Comparison of ENCODE assay signal across 10 cellular contexts in genomic region chr18:13548944-13549878, GRCh38.
DNase-seq lines count a peak whose midpoint lies in the region; ATAC-seq and TF ChIP-seq lines count a peak whose summit lies in the region.
"Had no signal": no experiment of that assay in that cellular context is flagged by ENCODE, and none has a peak within 500 bp of the region (broad histone marks: within the 10 kb centered on the region; RNA-seq: fewer than 3 reads in every experiment).

No MANE protein-coding gene starts in this region.

- no peaks in the 10 kb centered on the region for H3K79me1 ChIP-seq in H9 (ENCODE audit: insufficient read depth, low read depth, low read length, poor library complexity, severe bottlenecking)

- WGBS in H9 (ENCODE audit: extremely low coverage, insufficient read length, low lambda C conversion rate): no CpG with 5 or more reads among the region's 7 CpGs

- no peak overlapping the region for H4K91ac ChIP-seq in H9 (ENCODE audit: insufficient read length, low read depth, low read length)

- H3K27me3 ChIP-seq in brain microvascular endothelial cell (replicated peaks) (no peaks in the 10 kb centered on the region), H9 (ENCODE audit: insufficient read depth, low read length) (no peaks in the 10 kb centered on the region)

- in situ Hi-C loops in brain microvascular endothelial cell (cut with HindIII; ENCODE audit: low pct_ligation_motif_present, low sequenced_read_pairs): no loop called here

- no peak overlapping the region for H2BK20ac ChIP-seq in H9 (ENCODE audit: low read depth, low read length, poor library complexity, severe bottlenecking)

- no peaks in the 10 kb centered on the region for H3K4me1 ChIP-seq in H9 (ENCODE audit: insufficient read depth, low read length)

- H3K4me3 ChIP-seq in brain microvascular endothelial cell (ENCODE audit: low read depth, low read length): no peak overlapping the region

- ATAC-seq in GM19468 (IDR thresholded peaks at IDR 0.05; ENCODE audit: extremely low read depth, unreplicated experiment) (peak; percentile 58), HG03558 (IDR thresholded peaks at IDR 0.05; ENCODE audit: extremely low read depth, unreplicated experiment) (peak; percentile 75)

- H2AK5ac ChIP-seq in H9 (ENCODE audit: insufficient read length, low read length): no peak overlapping the region

- H3T11ph ChIP-seq in H9 (ENCODE audit: low read length): no peak overlapping the region

- TF ChIP-seq CTCF in brain microvascular endothelial cell (IDR thresholded peaks at IDR 0.05; ENCODE audit: low read depth, low read length, missing control alignments) (no peak), H9 (conservative IDR thresholded peaks at IDR 0.05) (no peak)

- H3K4ac ChIP-seq in H9 (ENCODE audit: low read depth, low read length): no peak overlapping the region

- no peak overlapping the region for H3K27ac Mint-ChIP-seq in H9

- H3K9ac ChIP-seq in H9 (ENCODE audit: extremely low read depth, insufficient read length, low read length): no peak overlapping the region
- H3K9ac ChIP-seq: KMS-11 had no signal

- DNase-seq in Ammon's horn (ENCODE audit: low spot score): peak; percentile 72
- peak; percentile 66 for DNase-seq in globus pallidus (ENCODE audit: low spot score)
- DNase-seq in retina: no peak
- no peak for DNase-seq in LoVo (ENCODE audit: low spot score)
- DNase-seq in brain microvascular endothelial cell: no peak
- no peak for DNase-seq in H9

- H3K4me3 Mint-ChIP-seq in H9: no peak overlapping the region
- H3K4me3 Mint-ChIP-seq: activated naive CD4-positive, alpha-beta T cell treated with anti-CD3 and anti-CD28 coated beads, Interleukin-2, amount 50 U/mL, for 24 hours had no signal

- no peak overlapping the region for H2BK12ac ChIP-seq in H9 (ENCODE audit: insufficient read length, low read depth, low read length)

- H3K4me1 Mint-ChIP-seq in H9: peaks cover 2 to 3% of the 10 kb centered on the region in 2 experiments; a peak in 1 of 4 replicates

- no peak overlapping the region for H3K18ac ChIP-seq in H9 (ENCODE audit: insufficient read length, low read depth, low read length)

- H3K27ac ChIP-seq in brain microvascular endothelial cell (no peak overlapping the region), H9 (ENCODE audit: insufficient read length, low read depth, low read length) (no peak overlapping the region)
- H3K27ac ChIP-seq: KMS-11 had no signal

- peaks cover 4 to 7% of the 10 kb centered on the region in 2 experiments; a peak in 2 of 5 replicates for H3K9me3 Mint-ChIP-seq in H9
- H3K9me3 Mint-ChIP-seq: activated naive CD4-positive, alpha-beta T cell treated with anti-CD3 and anti-CD28 coated beads, Interleukin-2, amount 50 U/mL, for 24 hours had no signal

- no peak overlapping the region for H2AFZ ChIP-seq in H9 (ENCODE audit: low read length)

- H3K14ac ChIP-seq in H9 (ENCODE audit: insufficient read depth, low read length): no peak overlapping the region

- peaks cover 1% of the 10 kb centered on the region; the same call in 1 of the 2 replicates for H3K27me3 Mint-ChIP-seq in H9 (ENCODE audit: low read depth)
- H3K27me3 Mint-ChIP-seq: activated naive CD4-positive, alpha-beta T cell treated with anti-CD3 and anti-CD28 coated beads, Interleukin-2, amount 50 U/mL, for 24 hours had no signal

- H3K23me2 ChIP-seq in H9 (ENCODE audit: insufficient read length, low read depth, low read length, poor library complexity, severe bottlenecking): no peaks in the 10 kb centered on the region

- H3K36me3 ChIP-seq in brain microvascular endothelial cell (replicated peaks): no peaks in the 10 kb centered on the region

- no peak overlapping the region for H2BK5ac ChIP-seq in H9 (ENCODE audit: insufficient read length, low read length)

- no peak overlapping the region for H4K8ac ChIP-seq in H9 (replicated peaks; ENCODE audit: insufficient read length, low read depth, low read length)

- H2BK120ac ChIP-seq in H9 (ENCODE audit: low read depth, low read length, poor library complexity, severe bottlenecking): no peak overlapping the region

- H3K36me3 Mint-ChIP-seq in H9 (ENCODE audit: insufficient read depth in 1 of 3, low read depth in 3 of 3): no peaks in the 10 kb centered on the region; a peak in 1 of 7 replicates

- H3K79me2 ChIP-seq in H9 (ENCODE audit: insufficient read depth, low read length): no peaks in the 10 kb centered on the region

- no peak overlapping the region for H3K4me2 ChIP-seq in H9 (ENCODE audit: insufficient read depth, insufficient read length, low read length)
- H3K4me2 ChIP-seq: KMS-11 had no signal

- H3K9me3 ChIP-seq in H9 (ENCODE audit: control insufficient read depth, low read depth, low read length): no peaks in the 10 kb centered on the region

- no peaks in the 10 kb centered on the region for H4K20me1 ChIP-seq in H9 (ENCODE audit: control insufficient read depth, insufficient read depth, insufficient read length)

- H2BK15ac ChIP-seq in H9 (ENCODE audit: low read depth, low read length): no peak overlapping the region

- no peak overlapping the region for H3K56ac ChIP-seq in H9 (ENCODE audit: insufficient read length, low read depth, low read length)

- H3K23ac ChIP-seq in H9 (ENCODE audit: insufficient read length, low read depth, low read length): no peak overlapping the region

- H4K5ac ChIP-seq in H9 (ENCODE audit: insufficient read length, low read depth, low read length): no peak overlapping the region

Comparison
In these comparisons a context has a peak if more than half of its experiments do, and no peak if none do; other contexts are left out.
1. DNase-seq: peak in Ammon's horn (single experiment) and globus pallidus (single experiment); none in retina (single experiment), LoVo (single experiment), brain microvascular endothelial cell (single experiment) and H9 (single experiment).